ENCODE assay signal across 8 cellular contexts in genomic region chr3:138329984-138330293, GRCh38. TPM values are rescaled to one million over a fixed set of nuclear protein-coding genes. Genes with fewer than 3 reads are reported as not detected.
DNase-seq lines count a peak whose midpoint lies in the region; ATAC-seq and TF ChIP-seq lines count a peak whose summit lies in the region.

No MANE protein-coding gene starts in this region.

- DNase-seq in activated naive CD4-positive, alpha-beta T cell treated with anti-CD3 and anti-CD28 coated beads, Interleukin-2, amount 50 U/mL, for 72 hours (ENCODE audit: low spot score in 2 of 2) = no peak
- DNase-seq in MCF 10A (ENCODE audit: unreplicated experiment) = no peak
- no peak for DNase-seq in type B pancreatic cell (ENCODE audit: extremely low spot score, unreplicated experiment)
- no peak for DNase-seq in AML-193 (lab: John Stamatoyannopoulos, UW)
- DNase-seq in NCI-H146 treated with DMSO at 0.1 percent for 48 hours (lab: John Stamatoyannopoulos, UW; ENCODE audit: unreplicated experiment) = no peak
- DNase-seq in NCI-H1092 treated with DMSO at 0.1 percent for 48 hours (lab: John Stamatoyannopoulos, UW) = no peak

- no peak for ATAC-seq in activated naive CD4-positive, alpha-beta T cell treated with anti-CD3 and anti-CD28 coated beads, Interleukin-2, amount 50 U/mL, for 72 hours

- no peaks in the 10 kb centered on the region for H3K36me3 ChIP-seq in mesodermal cell (ENCODE audit: control insufficient read depth, insufficient read depth, low read length)

- no TSS peak for BruUV-seq in MCF 10A (replicated peaks; lab: Mats Ljungman, UMichigan)

- TF ChIP-seq CTCF in MCF 10A (IDR thresholded peaks at IDR 0.05; ENCODE audit: unreplicated experiment) (no peak), type B pancreatic cell (conservative IDR thresholded peaks at IDR 0.05) (no peak)

- peak overlapping the region; percentile 63 for H3K27ac Mint-ChIP-seq in activated naive CD4-positive, alpha-beta T cell treated with anti-CD3 and anti-CD28 coated beads, Interleukin-2, amount 50 U/mL, for 24 hours
- H3K27ac Mint-ChIP-seq in activated naive CD4-positive, alpha-beta T cell treated with anti-CD3 and anti-CD28 coated beads, Interleukin-2, amount 50 U/mL, for 72 hours = peak overlapping the region in 1 of 2 donors; percentile 68
- H3K27ac Mint-ChIP-seq in MCF 10A (ENCODE audit: low read depth, unreplicated experiment) (no peak overlapping the region), type B pancreatic cell (peak overlapping the region; percentile 4)

- no peaks in the 10 kb centered on the region for H3K9me3 ChIP-seq in mesodermal cell (ENCODE audit: control insufficient read depth, low read length)

- H3K9me3 Mint-ChIP-seq in activated naive CD4-positive, alpha-beta T cell treated with anti-CD3 and anti-CD28 coated beads, Interleukin-2, amount 50 U/mL, for 24 hours = no peaks in the 10 kb centered on the region
- no peaks in the 10 kb centered on the region for H3K9me3 Mint-ChIP-seq in activated naive CD4-positive, alpha-beta T cell treated with anti-CD3 and anti-CD28 coated beads, Interleukin-2, amount 50 U/mL, for 72 hours
- H3K9me3 Mint-ChIP-seq in MCF 10A (ENCODE audit: unreplicated experiment) (no peaks in the 10 kb centered on the region), type B pancreatic cell (no peaks in the 10 kb centered on the region)

- intact Hi-C loops in MCF 10A (cut with micrococcal nuclease) = loop anchor here (1.0 to 5.0 kb wide), 4 partner anchors 87 to 607 kb away; partner anchors contain the start of gene CEP70

- POLR2A ChIA-PET in MCF 10A (lab: Yijun Ruan, JAX) = no interaction called here

- H3K4me3 Mint-ChIP-seq in activated naive CD4-positive, alpha-beta T cell treated with anti-CD3 and anti-CD28 coated beads, Interleukin-2, amount 50 U/mL, for 24 hours = peak overlapping the region; percentile 88
- H3K4me3 Mint-ChIP-seq in MCF 10A (ENCODE audit: unreplicated experiment) (peak overlapping the region; percentile 69), type B pancreatic cell (peak overlapping the region; percentile 93)

- peaks cover 3% of the 10 kb centered on the region for H3K4me1 ChIP-seq in mesodermal cell (ENCODE audit: control insufficient read depth, insufficient read depth, low read length, poor library complexity, severe bottlenecking)

- 0% methylated on average over 3 to 4 of the region's 7 CpGs for WGBS in mesodermal cell (ENCODE audit: insufficient coverage in 2 of 2), 2 experiments

- no peak overlapping the region for H3K27ac ChIP-seq in mesodermal cell (ENCODE audit: low read depth, low read length, severe bottlenecking)

- peaks cover 35% of the 10 kb centered on the region for H3K4me1 Mint-ChIP-seq in activated naive CD4-positive, alpha-beta T cell treated with anti-CD3 and anti-CD28 coated beads, Interleukin-2, amount 50 U/mL, for 24 hours
- peaks cover 2% of the 10 kb centered on the region for H3K4me1 Mint-ChIP-seq in MCF 10A (ENCODE audit: insufficient read depth, unreplicated experiment)
- H3K4me1 Mint-ChIP-seq in type B pancreatic cell (ENCODE audit: unreplicated experiment) = peaks cover 14% of the 10 kb centered on the region

- peak overlapping the region; percentile 72 for H3K4me3 ChIP-seq in mesodermal cell (ENCODE audit: extremely low read depth, insufficient read depth, low read length, poor library complexity, severe bottlenecking)

- no peaks in the 10 kb centered on the region for H3K36me3 Mint-ChIP-seq in activated naive CD4-positive, alpha-beta T cell treated with anti-CD3 and anti-CD28 coated beads, Interleukin-2, amount 50 U/mL, for 24 hours
- H3K36me3 Mint-ChIP-seq in activated naive CD4-positive, alpha-beta T cell treated with anti-CD3 and anti-CD28 coated beads, Interleukin-2, amount 50 U/mL, for 72 hours = no peaks in the 10 kb centered on the region
- H3K36me3 Mint-ChIP-seq in MCF 10A (ENCODE audit: insufficient read depth, unreplicated experiment) (no peaks in the 10 kb centered on the region), type B pancreatic cell (no peaks in the 10 kb centered on the region)

- no peaks in the 10 kb centered on the region for H3K27me3 Mint-ChIP-seq in activated naive CD4-positive, alpha-beta T cell treated with anti-CD3 and anti-CD28 coated beads, Interleukin-2, amount 50 U/mL, for 24 hours
- H3K27me3 Mint-ChIP-seq in MCF 10A (ENCODE audit: insufficient read depth, unreplicated experiment) (no peaks in the 10 kb centered on the region), type B pancreatic cell (peaks cover 2% of the 10 kb centered on the region)

- CTCF ChIA-PET in MCF 10A (lab: Yijun Ruan, JAX) = interaction anchor here (0.7 to 3.0 kb wide), 6 partner anchors 12 to 436 kb away, joined by 3 to 10 read pairs (median 6); no protein-coding TSS in a partner anchor

RNA-seq across cellular contexts. Expression of gene NME9, which starts 0.3 kb away (rescaled TPM):
- total RNA-seq in activated naive CD4-positive, alpha-beta T cell treated with anti-CD3 and anti-CD28 coated beads, Interleukin-2, amount 50 U/mL, for 72 hours = 1 to 10 TPM in 1 of 2 donors, not detected in 1; 3.7 TPM
- not detected in 2 replicates for total RNA-seq in MCF 10A (2022)
- polyA plus RNA-seq in mesodermal cell (2013, experiment 1 of 2) = 0.44 TPM
- not detected for polyA plus RNA-seq in mesodermal cell (2013, experiment 2 of 2)
- 0.40 and 3.7 TPM in 2 replicates for total RNA-seq in type B pancreatic cell (ENCODE audit: low replicate concordance)

RNA-seq across cellular contexts. Expression of gene MRAS, which starts 18.4 kb away (rescaled TPM):
- total RNA-seq in activated naive CD4-positive, alpha-beta T cell treated with anti-CD3 and anti-CD28 coated beads, Interleukin-2, amount 50 U/mL, for 72 hours = 1 to 10 TPM in 1 of 2 donors, not detected in 1; 1.5 TPM
- total RNA-seq in MCF 10A (2022) (5.2 and 7.0 TPM in 2 replicates), type B pancreatic cell (ENCODE audit: low replicate concordance) (6.6 and 41.6 TPM in 2 replicates)
- polyA plus RNA-seq in mesodermal cell (2013, experiment 1 of 2) = 26.5 TPM
- 23.0 TPM for polyA plus RNA-seq in mesodermal cell (2013, experiment 2 of 2)
